8 cellular contexts compared by ENCODE assay signal in the genomic region with DNA sequence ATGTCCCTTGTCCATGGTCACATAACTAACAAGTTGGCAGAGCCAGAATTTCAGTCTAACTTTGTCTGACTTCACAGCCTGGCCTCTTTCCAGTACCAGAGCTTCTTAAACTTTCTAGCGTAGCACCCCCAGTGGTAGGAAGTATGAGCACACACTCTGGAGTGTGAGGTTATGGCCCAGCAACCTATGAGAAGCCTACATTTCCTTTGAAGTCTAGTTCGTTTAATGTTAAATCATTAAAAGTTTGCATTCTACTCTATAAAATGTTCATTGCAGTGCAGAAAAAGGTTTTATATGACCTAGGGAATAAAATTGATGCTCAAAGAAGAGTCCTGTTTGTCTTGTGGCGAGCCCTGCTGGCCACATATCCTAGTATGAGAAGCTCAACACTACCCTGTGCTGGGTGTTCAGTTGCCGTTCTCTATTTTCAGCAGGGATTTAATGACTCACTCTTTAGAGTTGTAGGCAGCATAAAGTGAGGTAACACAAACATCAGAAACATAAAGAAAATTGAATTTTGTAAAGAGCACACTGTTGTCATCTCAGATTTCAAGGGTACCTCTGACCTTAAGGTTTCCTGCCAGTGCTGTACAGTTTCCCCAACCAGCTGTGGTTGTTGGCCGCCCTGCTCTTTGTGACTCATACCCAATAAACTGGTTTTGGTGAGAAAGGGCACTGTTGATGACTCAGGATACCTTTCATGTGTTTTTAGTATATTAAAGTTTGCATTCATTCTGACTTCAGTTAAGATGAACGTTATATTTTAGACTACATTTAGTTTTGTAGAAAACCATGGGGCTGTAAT. TPM values are rescaled to one million over a fixed set of nuclear protein-coding genes. Genes with fewer than 3 reads are reported as not detected.
DNase-seq lines count a peak whose midpoint lies in the region; ATAC-seq and TF ChIP-seq lines count a peak whose summit lies in the region.

No MANE protein-coding gene starts in this region.

- H3K27ac Mint-ChIP-seq in activated CD8-positive, alpha-beta T cell treated with anti-CD3 and anti-CD28 coated beads for 36 hours: peak overlapping the region; percentile 97
- H3K27ac Mint-ChIP-seq in endodermal cell: no peak overlapping the region
- peak overlapping the region; percentile 8 to 87 (median 69) for H3K27ac Mint-ChIP-seq in naive thymus-derived CD4-positive, alpha-beta T cell
- peak overlapping the region; percentile 87 for H3K27ac Mint-ChIP-seq in stimulated activated naive CD8-positive, alpha-beta T cell treated with anti-CD3 and anti-CD28 coated beads, Interleukin-15, Interleukin-2, amounts not matched to agents 100 ng/mL and 50 ng/mL, for 24 hours

- CTCF ChIA-PET in activated CD8-positive, alpha-beta T cell treated with anti-CD3 and anti-CD28 coated beads for 36 hours (lab: Charles Lee): interaction anchor here (0.8 to 2.7 kb wide), 12 partner anchors 10 to 156 kb away, joined by 3 to 38 read pairs (median 4); a partner anchor contains a TSS
- CTCF ChIA-PET in naive thymus-derived CD4-positive, alpha-beta T cell (lab: Charles Lee): interaction anchor here (0.7 to 1.5 kb wide), 4 partner anchors 9 to 129 kb away, joined by 3 to 6 read pairs (median 3); no protein-coding TSS in a partner anchor

- H3K9me3 Mint-ChIP-seq in activated CD8-positive, alpha-beta T cell treated with anti-CD3 and anti-CD28 coated beads for 36 hours: no peaks in the 10 kb centered on the region
- peaks cover 8% of the 10 kb centered on the region for H3K9me3 Mint-ChIP-seq in endodermal cell
- peaks cover 0 to 5% (median 0%) of the 10 kb centered on the region in 11 donors for H3K9me3 Mint-ChIP-seq in naive thymus-derived CD4-positive, alpha-beta T cell
- H3K9me3 Mint-ChIP-seq in stimulated activated naive CD8-positive, alpha-beta T cell treated with anti-CD3 and anti-CD28 coated beads, Interleukin-15, Interleukin-2, amounts not matched to agents 100 ng/mL and 50 ng/mL, for 24 hours: no peaks in the 10 kb centered on the region

- H3K4me3 ChIP-seq in endodermal cell (ENCODE audit: low read length): no peak overlapping the region
- no peak overlapping the region for H3K4me3 ChIP-seq in naive thymus-derived CD4-positive, alpha-beta T cell (ENCODE audit: low read length)

- peaks cover 50% of the 10 kb centered on the region for H3K36me3 ChIP-seq in endodermal cell (ENCODE audit: control insufficient read depth, insufficient read depth, low read length)
- H3K36me3 ChIP-seq in naive thymus-derived CD4-positive, alpha-beta T cell (ENCODE audit: control insufficient read depth in 2 of 3, insufficient read depth in 3 of 3, low read length in 3 of 3): peaks cover 0 to 39% (median 8%) of the 10 kb centered on the region in 3 experiments

- peaks cover 48% of the 10 kb centered on the region for H3K36me3 Mint-ChIP-seq in activated CD8-positive, alpha-beta T cell treated with anti-CD3 and anti-CD28 coated beads for 36 hours (ENCODE audit: low read depth)
- H3K36me3 Mint-ChIP-seq in endodermal cell (ENCODE audit: low read depth): peaks cover 64% of the 10 kb centered on the region
- H3K36me3 Mint-ChIP-seq in naive thymus-derived CD4-positive, alpha-beta T cell: peaks cover 18 to 57% (median 51%) of the 10 kb centered on the region in 5 donors
- H3K36me3 Mint-ChIP-seq in stimulated activated naive CD8-positive, alpha-beta T cell treated with anti-CD3 and anti-CD28 coated beads, Interleukin-15, Interleukin-2, amounts not matched to agents 100 ng/mL and 50 ng/mL, for 24 hours (ENCODE audit: low read depth): peaks cover 57% of the 10 kb centered on the region

- peak; percentile 87 for ATAC-seq in HG02840 (IDR thresholded peaks at IDR 0.05; ENCODE audit: low FRiP score, unreplicated experiment)
- ATAC-seq in activated CD8-positive, alpha-beta T cell treated with anti-CD3 and anti-CD28 coated beads for 36 hours: peak; percentile 92
- peak; percentile 96 for ATAC-seq in naive thymus-derived CD4-positive, alpha-beta T cell

- no peak overlapping the region for H3K9ac ChIP-seq in endodermal cell (ENCODE audit: extremely low read depth, low read length, poor library complexity, severe bottlenecking)

- H3K4me3 Mint-ChIP-seq in activated CD8-positive, alpha-beta T cell treated with anti-CD3 and anti-CD28 coated beads for 36 hours: peak overlapping the region; percentile 35
- no peak overlapping the region for H3K4me3 Mint-ChIP-seq in endodermal cell
- H3K4me3 Mint-ChIP-seq in naive thymus-derived CD4-positive, alpha-beta T cell: peak overlapping the region in 4 of 10 donors; percentile 3 to 69 (median 44)
- H3K4me3 Mint-ChIP-seq in stimulated activated naive CD8-positive, alpha-beta T cell treated with anti-CD3 and anti-CD28 coated beads, Interleukin-15, Interleukin-2, amounts not matched to agents 100 ng/mL and 50 ng/mL, for 24 hours: peak overlapping the region; percentile 31

- no peak overlapping the region for H3K27ac ChIP-seq in endodermal cell (ENCODE audit: low read depth, low read length)
- peak overlapping the region; percentile 19 for H3K27ac ChIP-seq in naive thymus-derived CD4-positive, alpha-beta T cell (ENCODE audit: low read depth, low read length)

- H3K9me3 ChIP-seq in endodermal cell (ENCODE audit: control insufficient read depth, low read length): peaks cover 3% of the 10 kb centered on the region
- H3K9me3 ChIP-seq in naive thymus-derived CD4-positive, alpha-beta T cell (ENCODE audit: control insufficient read depth in 2 of 3, low read length in 3 of 3): no peaks in the 10 kb centered on the region

- no peaks in the 10 kb centered on the region for H3K27me3 Mint-ChIP-seq in activated CD8-positive, alpha-beta T cell treated with anti-CD3 and anti-CD28 coated beads for 36 hours
- no peaks in the 10 kb centered on the region for H3K27me3 Mint-ChIP-seq in endodermal cell (ENCODE audit: insufficient read depth)
- H3K27me3 Mint-ChIP-seq in naive thymus-derived CD4-positive, alpha-beta T cell: no peaks in the 10 kb centered on the region
- no peaks in the 10 kb centered on the region for H3K27me3 Mint-ChIP-seq in stimulated activated naive CD8-positive, alpha-beta T cell treated with anti-CD3 and anti-CD28 coated beads, Interleukin-15, Interleukin-2, amounts not matched to agents 100 ng/mL and 50 ng/mL, for 24 hours

- POLR2A ChIA-PET in activated CD8-positive, alpha-beta T cell treated with anti-CD3 and anti-CD28 coated beads for 36 hours (lab: Charles Lee): interaction anchor here (1.1 to 2.3 kb wide), 2 partner anchors 12 to 146 kb away, joined by 4 to 40 read pairs; a partner anchor contains a TSS
- POLR2A ChIA-PET in naive thymus-derived CD4-positive, alpha-beta T cell (lab: Charles Lee): interaction anchor here (0.6 to 1.9 kb wide), 5 partner anchors 11 to 146 kb away, joined by 3 to 10 read pairs (median 3); a partner anchor contains a TSS

- no peaks in the 10 kb centered on the region for H3K27me3 ChIP-seq in endodermal cell (ENCODE audit: control insufficient read depth, insufficient read depth, low read length, poor library complexity, severe bottlenecking)
- H3K27me3 ChIP-seq in naive thymus-derived CD4-positive, alpha-beta T cell (ENCODE audit: control insufficient read depth in 2 of 2, insufficient read depth in 2 of 2, low read length in 2 of 2): no peaks in the 10 kb centered on the region

- peak; percentile 80 for TF ChIP-seq CTCF in activated CD8-positive, alpha-beta T cell treated with anti-CD3 and anti-CD28 coated beads for 36 hours (IDR thresholded peaks at IDR 0.05)
- peak; percentile 85 for TF ChIP-seq CTCF in endodermal cell (conservative IDR thresholded peaks at IDR 0.05)

- DNase-seq in activated gamma-delta T cell treated with Interleukin-2 at 50 U/mL for 16 hours: peak; percentile 75
- DNase-seq in activated gamma-delta T cell (lab: John Stamatoyannopoulos, UW): no peak
- peak; percentile 20 for DNase-seq in NCI-H2196 treated with DMSO at 0.1 percent for 48 hours (lab: John Stamatoyannopoulos, UW; ENCODE audit: unreplicated experiment)
- DNase-seq in activated CD8-positive, alpha-beta T cell treated with anti-CD3 and anti-CD28 coated beads for 36 hours: peak; percentile 90
- DNase-seq in endodermal cell: peak; percentile 67
- peak in 8 of 9 donors; percentile 30 to 72 (median 54) for DNase-seq in naive thymus-derived CD4-positive, alpha-beta T cell

- intact Hi-C loops in activated CD8-positive, alpha-beta T cell treated with anti-CD3 and anti-CD28 coated beads for 36 hours (cut with micrococcal nuclease): loop anchor here (2.0 kb wide), 1 partner anchor 15 kb away; a partner anchor contains a TSS
- intact Hi-C loops in naive thymus-derived CD4-positive, alpha-beta T cell (cut with micrococcal nuclease): loop anchor here (1.0 to 5.0 kb wide), 5 partner anchors 14 to 146 kb away; a partner anchor contains a TSS

- H3K4me1 Mint-ChIP-seq in activated CD8-positive, alpha-beta T cell treated with anti-CD3 and anti-CD28 coated beads for 36 hours (ENCODE audit: low read depth): peaks cover 35% of the 10 kb centered on the region
- no peaks in the 10 kb centered on the region for H3K4me1 Mint-ChIP-seq in endodermal cell
- peaks cover 6 to 31% (median 17%) of the 10 kb centered on the region in 7 donors for H3K4me1 Mint-ChIP-seq in naive thymus-derived CD4-positive, alpha-beta T cell
- peaks cover 39% of the 10 kb centered on the region for H3K4me1 Mint-ChIP-seq in stimulated activated naive CD8-positive, alpha-beta T cell treated with anti-CD3 and anti-CD28 coated beads, Interleukin-15, Interleukin-2, amounts not matched to agents 100 ng/mL and 50 ng/mL, for 24 hours (ENCODE audit: low read depth)

- H3K4me1 ChIP-seq in endodermal cell (ENCODE audit: control insufficient read depth, insufficient read depth, low read length): no peaks in the 10 kb centered on the region
- H3K4me1 ChIP-seq in naive thymus-derived CD4-positive, alpha-beta T cell (ENCODE audit: control insufficient read depth in 2 of 2, insufficient read depth in 2 of 2, low read length in 2 of 2): peaks cover 14 to 24% of the 10 kb centered on the region in 2 donors

- 65 to 92% methylated on average over 3 to 6 of the region's 6 CpGs for WGBS in endodermal cell (ENCODE audit: insufficient coverage in 1 of 2, insufficient read length in 1 of 2), 2 experiments

RNA-seq across cellular contexts. Expression of a gene that starts 14.3 kb away (rescaled TPM):
- 10 to 100 TPM; 60.0 to 60.4 TPM for total RNA-seq in activated CD8-positive, alpha-beta T cell treated with anti-CD3 and anti-CD28 coated beads for 36 hours
- 10 to 100 TPM; 42.4 to 48.4 TPM for total RNA-seq in endodermal cell
- polyA plus RNA-seq in endodermal cell (2013, experiment 1 of 2): 30.6 TPM
- 29.2 TPM for polyA plus RNA-seq in endodermal cell (2013, experiment 2 of 2)
- 10 to 100 TPM; 22.4 to 41.0 (median 29.8) TPM for total RNA-seq in naive thymus-derived CD4-positive, alpha-beta T cell
- polyA plus RNA-seq in naive thymus-derived CD4-positive, alpha-beta T cell: 10 to 100 TPM; 21.5 to 22.0 TPM
